Comparison of ENCODE assay signal across 10 cellular contexts in genomic region chr1:86389315-86389714, GRCh38. TPM values are rescaled to one million over a fixed set of nuclear protein-coding genes. Genes with fewer than 3 reads are reported as not detected.
DNase-seq lines count a peak whose midpoint lies in the region; ATAC-seq and TF ChIP-seq lines count a peak whose summit lies in the region.
"Had no signal": no experiment of that assay in that cellular context is flagged by ENCODE, and none has a peak within 500 bp of the region (broad histone marks: within the 10 kb centered on the region; RNA-seq: fewer than 3 reads in every experiment).

No MANE protein-coding gene starts in this region.

- TF ChIP-seq CTCF in osteocyte (IDR thresholded peaks at IDR 0.05) (no peak), A673 (conservative IDR thresholded peaks at IDR 0.05; ENCODE audit: low read depth, low read length) (no peak)

- peaks cover 35% of the 10 kb centered on the region for H3K4me1 Mint-ChIP-seq in T-helper 1 cell treated with Interleukin-12 subunit alpha and Interleukin-12 subunit beta and Interleukin-4 antibody, amounts not matched to agents 30 μg/mL and 1 μg/mL, for 36 hours (ENCODE audit: low read depth)
- H3K4me1 Mint-ChIP-seq in osteocyte (ENCODE audit: unreplicated experiment) = peaks cover 44% of the 10 kb centered on the region

- H3K27me3 ChIP-seq in aorta (ENCODE audit: control insufficient read depth in 1 of 2, insufficient read depth in 2 of 2, low read length in 1 of 2) = no peaks in the 10 kb centered on the region
- H3K27me3 ChIP-seq in A673 (replicated peaks; ENCODE audit: insufficient read depth, low read depth, low read length, poor library complexity) = no peaks in the 10 kb centered on the region

- POLR2A ChIA-PET in A673 (lab: Charles Lee; ENCODE audit: low non-redundant PET) = no interaction called here

- intact Hi-C loops in aorta (cut with DNase I) (loop anchor here in 1 of 2 donors (10.0 kb wide), 1 partner anchor 695 kb away; no protein-coding TSS in a partner anchor), A673 (cut with micrococcal nuclease; ENCODE audit: unreplicated experiment) (loop anchor here (10.0 kb wide), 1 partner anchor 315 kb away; the partner anchor contains the start of gene SH3GLB1)

- H3K27me3 Mint-ChIP-seq in T-helper 1 cell treated with Interleukin-12 subunit alpha and Interleukin-12 subunit beta and Interleukin-4 antibody, amounts not matched to agents 30 μg/mL and 1 μg/mL, for 36 hours (ENCODE audit: low read depth) = no peaks in the 10 kb centered on the region
- no peaks in the 10 kb centered on the region for H3K27me3 Mint-ChIP-seq in osteocyte (ENCODE audit: unreplicated experiment)

- no TSS peak for BruUV-seq in A673 (replicated peaks; lab: Mats Ljungman, UMichigan)

- H3K4me3 ChIP-seq in aorta (ENCODE audit: low read length in 2 of 2) (no peak overlapping the region), A673 (ENCODE audit: low read depth, low read length, poor library complexity, severe bottlenecking) (no peak overlapping the region)

- H3K36me3 Mint-ChIP-seq in T-helper 1 cell treated with Interleukin-12 subunit alpha and Interleukin-12 subunit beta and Interleukin-4 antibody, amounts not matched to agents 30 μg/mL and 1 μg/mL, for 36 hours (ENCODE audit: low read depth) = peaks cover 31% of the 10 kb centered on the region
- H3K36me3 Mint-ChIP-seq in osteocyte (ENCODE audit: unreplicated experiment) = peaks cover 9% of the 10 kb centered on the region

- H3K9me3 ChIP-seq in aorta (ENCODE audit: control insufficient read depth, low read length) (no peaks in the 10 kb centered on the region), A673 (ENCODE audit: low read depth, low read length, poor library complexity, severe bottlenecking) (no peaks in the 10 kb centered on the region)

- H3K36me3 ChIP-seq in aorta (ENCODE audit: control insufficient read depth in 1 of 2, insufficient read depth in 2 of 2, low read length in 1 of 2) (no peaks in the 10 kb centered on the region), A673 (ENCODE audit: insufficient read depth, low read length, poor library complexity, severe bottlenecking) (no peaks in the 10 kb centered on the region)

- ATAC-seq in activated CD4-positive, CD25-positive, alpha-beta regulatory T cell treated with anti-CD3 and anti-CD28 coated beads, Interleukin-2, amount 50 U/mL, for 24 hours = peak; percentile 46 to 72
- peak; percentile 82 for ATAC-seq in HG02763 (IDR thresholded peaks at IDR 0.05; ENCODE audit: unreplicated experiment)
- ATAC-seq in aorta (ENCODE audit: low FRiP score) = no peak

- H3K27ac ChIP-seq in aorta (ENCODE audit: low read depth in 1 of 2, low read length in 2 of 2) = no peak overlapping the region
- H3K27ac ChIP-seq in A673 (ENCODE audit: low read depth, low read length, poor library complexity, severe bottlenecking) = no peak overlapping the region
- H3K27ac ChIP-seq: 22Rv1 had no signal

- H3K4me1 ChIP-seq in aorta (ENCODE audit: control insufficient read depth in 1 of 2, insufficient read depth in 2 of 2, low read length in 2 of 2) = no peaks in the 10 kb centered on the region
- H3K4me1 ChIP-seq in A673 (ENCODE audit: insufficient read depth, low read length, poor library complexity, severe bottlenecking) = no peaks in the 10 kb centered on the region

- peak overlapping the region; percentile 72 for H3K4me3 Mint-ChIP-seq in T-helper 1 cell treated with Interleukin-12 subunit alpha and Interleukin-12 subunit beta and Interleukin-4 antibody, amounts not matched to agents 30 μg/mL and 1 μg/mL, for 36 hours
- H3K4me3 Mint-ChIP-seq in osteocyte (ENCODE audit: unreplicated experiment) = peak overlapping the region; percentile 26

- CTCF ChIA-PET in A673 (lab: Charles Lee) = no interaction called here

- peak overlapping the region; percentile 83 for H3K27ac Mint-ChIP-seq in T-helper 1 cell treated with Interleukin-12 subunit alpha and Interleukin-12 subunit beta and Interleukin-4 antibody, amounts not matched to agents 30 μg/mL and 1 μg/mL, for 36 hours
- H3K27ac Mint-ChIP-seq in osteocyte (ENCODE audit: unreplicated experiment) = peak overlapping the region; percentile 73

- H3K9me3 Mint-ChIP-seq in T-helper 1 cell treated with Interleukin-12 subunit alpha and Interleukin-12 subunit beta and Interleukin-4 antibody, amounts not matched to agents 30 μg/mL and 1 μg/mL, for 36 hours = peaks cover 13% of the 10 kb centered on the region
- H3K9me3 Mint-ChIP-seq in osteocyte (ENCODE audit: unreplicated experiment) = peaks cover 10% of the 10 kb centered on the region

- no peak for DNase-seq in activated CD4-positive, CD25-positive, alpha-beta regulatory T cell (lab: John Stamatoyannopoulos, UW)
- DNase-seq in osteocyte (ENCODE audit: extremely low spot score, unreplicated experiment) (no peak), SW480 (ENCODE audit: low spot score) (no peak), aorta (no peak), A673 (ENCODE audit: low spot score) (no peak)
- DNase-seq: NCI-H187 had no signal

RNA-seq across cellular contexts. Expression of gene ODF2L, which starts 6.8 kb away (rescaled TPM):
- total RNA-seq in osteocyte = 44.6 and 50.6 TPM in 2 replicates
- 10 to 100 TPM; 39.4 to 73.4 TPM for total RNA-seq in aorta
- polyA plus RNA-seq in aorta = 10 to 100 TPM in 1 of 2 donors, 1 to 10 TPM in 1; 2.9 to 18.9 TPM
- 34.9 and 38.9 TPM in 2 replicates for total RNA-seq in A673 (2021)

RNA-seq across cellular contexts. Expression of gene CLCA2, which starts 34.7 kb away (rescaled TPM):
- total RNA-seq in osteocyte (0.13 TPM in 1 of 2 replicates, not detected in the other), aorta (under 1 TPM in 1 of 2 donors, not detected in 1; 0.36 TPM), A673 (2021) (not detected in 2 replicates)
- under 1 TPM; 0.10 to 0.13 TPM for polyA plus RNA-seq in aorta
